ENCODE assay signal across 13 cellular contexts in the genomic region with DNA sequence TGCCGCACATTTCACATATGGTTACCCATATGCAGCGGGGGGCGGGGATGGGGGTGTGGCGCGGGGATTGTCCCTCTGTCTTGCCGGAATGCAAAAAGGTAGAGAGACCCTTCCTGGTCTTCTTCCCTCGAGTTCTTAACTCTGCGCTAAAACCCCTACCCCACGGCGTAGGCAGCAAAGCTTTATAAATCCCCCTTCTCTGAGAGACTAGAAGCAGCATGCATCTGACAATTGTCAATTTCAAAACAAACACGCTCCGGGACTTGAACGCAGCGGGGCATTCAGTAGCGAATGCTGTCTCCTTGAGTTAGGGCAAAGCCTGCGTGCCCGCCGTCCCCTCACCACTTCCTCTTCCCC. TPM values are rescaled to one million over a fixed set of nuclear protein-coding genes. Genes with fewer than 3 reads are reported as not detected.
DNase-seq lines count a peak whose midpoint lies in the region; ATAC-seq and TF ChIP-seq lines count a peak whose summit lies in the region.
"Had no signal": no experiment of that assay in that cellular context is flagged by ENCODE, and none has a peak within 500 bp of the region (broad histone marks: within the 10 kb centered on the region; RNA-seq: fewer than 3 reads in every experiment).

No MANE protein-coding gene starts in this region.

- CTCF ChIA-PET in T-cell (lab: Charles Lee), result no interaction called here

- no peak overlapping the region for H3K27ac Mint-ChIP-seq in T-cell
- H3K27ac Mint-ChIP-seq in stimulated activated naive CD8-positive, alpha-beta T cell treated with anti-CD3 and anti-CD28 coated beads, Interleukin-15, amount 100 ng/mL, for 72 hours, result no peak overlapping the region
- H3K27ac Mint-ChIP-seq in activated naive CD8-positive, alpha-beta T cell treated with anti-CD3 and anti-CD28 coated beads, Interleukin-2, amount 50 U/mL, for 24 hours, result no peak overlapping the region
- H3K27ac Mint-ChIP-seq: activated CD4-positive, alpha-beta memory T cell treated with anti-CD3 and anti-CD28 coated beads, Interleukin-2, amount 10 ng/mL, durations not matched to agents 7 days and 5 days; CD4-positive, alpha-beta memory T cell; mesothelial cell of epicardium had no signal

- H3K4me3 ChIP-seq in right atrium auricular region (peak overlapping the region; percentile 29 to 50), iPS-20b (ENCODE audit: low read length) (peak overlapping the region; percentile 67)

- H3K4me1 ChIP-seq in right atrium auricular region (peaks cover 0 to 36% of the 10 kb centered on the region in 2 donors), iPS-20b (ENCODE audit: insufficient read depth, low read length) (peaks cover 13% of the 10 kb centered on the region; the same call in 1 of the 2 replicates)

- peak overlapping the region in 1 of 3 donors; percentile 49 for H3K4me3 Mint-ChIP-seq in T-cell
- H3K4me3 Mint-ChIP-seq in stimulated activated naive CD8-positive, alpha-beta T cell treated with anti-CD3 and anti-CD28 coated beads, Interleukin-15, amount 100 ng/mL, for 72 hours, result peak overlapping the region in 1 of 2 donors; percentile 47
- H3K4me3 Mint-ChIP-seq in activated naive CD8-positive, alpha-beta T cell treated with anti-CD3 and anti-CD28 coated beads, Interleukin-2, amount 50 U/mL, for 24 hours, result no peak overlapping the region
- H3K4me3 Mint-ChIP-seq: activated CD4-positive, alpha-beta memory T cell treated with anti-CD3 and anti-CD28 coated beads, Interleukin-2, amount 10 ng/mL, durations not matched to agents 7 days and 5 days had no signal

- H3K36me3 ChIP-seq in right atrium auricular region, result no peaks in the 10 kb centered on the region
- H3K36me3 ChIP-seq in iPS-20b (ENCODE audit: insufficient read depth, low read depth, low read length), result no peaks in the 10 kb centered on the region

- DNase-seq in right atrium auricular region (ENCODE audit: low spot score) (no peak), Right ventricle myocardium superior (no peak), NCI-H748 treated with DMSO at 0.1 percent for 48 hours (lab: John Stamatoyannopoulos, UW) (peak; percentile 18), T-cell (no peak)
- no peak for DNase-seq in stimulated activated naive CD8-positive, alpha-beta T cell treated with anti-CD3 and anti-CD28 coated beads, Interleukin-15, amount 100 ng/mL, for 72 hours
- DNase-seq in activated naive CD8-positive, alpha-beta T cell treated with anti-CD3 and anti-CD28 coated beads, Interleukin-2, amount 50 U/mL, for 24 hours, result no peak

- H3K9me3 ChIP-seq in right atrium auricular region, result no peaks in the 10 kb centered on the region
- no peaks in the 10 kb centered on the region for H3K9me3 ChIP-seq in iPS-20b (ENCODE audit: insufficient read depth, low read depth, low read length)

- peaks cover 66% of the 10 kb centered on the region in 2 donors for H3K27me3 Mint-ChIP-seq in T-cell
- peaks cover 87% of the 10 kb centered on the region for H3K27me3 Mint-ChIP-seq in stimulated activated naive CD8-positive, alpha-beta T cell treated with anti-CD3 and anti-CD28 coated beads, Interleukin-15, amount 100 ng/mL, for 72 hours
- H3K27me3 Mint-ChIP-seq in activated naive CD8-positive, alpha-beta T cell treated with anti-CD3 and anti-CD28 coated beads, Interleukin-2, amount 50 U/mL, for 24 hours, result peaks cover 59% of the 10 kb centered on the region

- H3K27ac ChIP-seq in right atrium auricular region, result peak overlapping the region; percentile 70 to 85
- no peak overlapping the region for H3K27ac ChIP-seq in iPS-20b (ENCODE audit: low read length)

- H3K36me3 Mint-ChIP-seq in T-cell, result no peaks in the 10 kb centered on the region
- H3K36me3 Mint-ChIP-seq in activated naive CD8-positive, alpha-beta T cell treated with anti-CD3 and anti-CD28 coated beads, Interleukin-2, amount 50 U/mL, for 24 hours (ENCODE audit: low read depth), result no peaks in the 10 kb centered on the region
- H3K36me3 Mint-ChIP-seq: mesothelial cell of epicardium had no signal

- ATAC-seq in Right ventricle myocardium superior (ENCODE audit: poor library complexity), result no peak
- no peak for ATAC-seq in T-cell (replicated peaks in 1 of 4)
- no peak for ATAC-seq in esophagus mucosa
- no peak for ATAC-seq in stimulated activated naive CD8-positive, alpha-beta T cell treated with anti-CD3 and anti-CD28 coated beads, Interleukin-15, amount 100 ng/mL, for 72 hours
- ATAC-seq in activated naive CD8-positive, alpha-beta T cell treated with anti-CD3 and anti-CD28 coated beads, Interleukin-2, amount 50 U/mL, for 24 hours, result no peak

- no peak for TF ChIP-seq CTCF in right atrium auricular region (IDR thresholded peaks at IDR 0.05)

- intact Hi-C loops in Right ventricle myocardium superior (cut with DNase I), result no loop called here

- POLR2A ChIA-PET in T-cell (lab: Charles Lee), result interaction anchor here in 1 of 2 donors (0.7 kb wide), 1 partner anchor 1364 kb away, joined by 3 read pairs; no protein-coding TSS in a partner anchor

- H3K27me3 ChIP-seq in right atrium auricular region (peaks cover 0 to 13% of the 10 kb centered on the region in 2 donors), iPS-20b (ENCODE audit: insufficient read depth, low read length) (peaks cover 91% of the 10 kb centered on the region)

- no peaks in the 10 kb centered on the region for H3K9me3 Mint-ChIP-seq in T-cell
- H3K9me3 Mint-ChIP-seq in stimulated activated naive CD8-positive, alpha-beta T cell treated with anti-CD3 and anti-CD28 coated beads, Interleukin-15, amount 100 ng/mL, for 72 hours, result no peaks in the 10 kb centered on the region
- H3K9me3 Mint-ChIP-seq in activated naive CD8-positive, alpha-beta T cell treated with anti-CD3 and anti-CD28 coated beads, Interleukin-2, amount 50 U/mL, for 24 hours, result no peaks in the 10 kb centered on the region
- H3K9me3 Mint-ChIP-seq: activated CD4-positive, alpha-beta memory T cell treated with anti-CD3 and anti-CD28 coated beads, Interleukin-2, amount 10 ng/mL, durations not matched to agents 7 days and 5 days; mesothelial cell of epicardium had no signal

- peaks cover 5 to 12% (median 10%) of the 10 kb centered on the region in 3 donors for H3K4me1 Mint-ChIP-seq in T-cell
- H3K4me1 Mint-ChIP-seq in stimulated activated naive CD8-positive, alpha-beta T cell treated with anti-CD3 and anti-CD28 coated beads, Interleukin-15, amount 100 ng/mL, for 72 hours, result peaks cover 17% of the 10 kb centered on the region
- peaks cover 6% of the 10 kb centered on the region for H3K4me1 Mint-ChIP-seq in activated naive CD8-positive, alpha-beta T cell treated with anti-CD3 and anti-CD28 coated beads, Interleukin-2, amount 50 U/mL, for 24 hours
- H3K4me1 Mint-ChIP-seq: activated CD4-positive, alpha-beta memory T cell treated with anti-CD3 and anti-CD28 coated beads, Interleukin-2, amount 10 ng/mL, durations not matched to agents 7 days and 5 days had no signal

- H3K9ac ChIP-seq in iPS-20b (ENCODE audit: low read depth, low read length), result no peak overlapping the region

RNA-seq across cellular contexts. Expression of a gene that starts 1.8 kb away (rescaled TPM):
- under 1 TPM; 0.52 to 0.67 TPM for total RNA-seq in right atrium auricular region
- not detected for total RNA-seq in Right ventricle myocardium superior
- not detected for total RNA-seq in T-cell
- not detected for total RNA-seq in esophagus mucosa
- total RNA-seq: activated CD4-positive, alpha-beta memory T cell treated with anti-CD3 and anti-CD28 coated beads, Interleukin-2, amount 10 ng/mL, durations not matched to agents 7 days and 5 days; CD4-positive, alpha-beta memory T cell; epithelial cell of proximal tubule; mesothelial cell of epicardium; renal cortical epithelial cell had no signal
